ENCODE assay signal across 1 cellular context in the genomic region with DNA sequence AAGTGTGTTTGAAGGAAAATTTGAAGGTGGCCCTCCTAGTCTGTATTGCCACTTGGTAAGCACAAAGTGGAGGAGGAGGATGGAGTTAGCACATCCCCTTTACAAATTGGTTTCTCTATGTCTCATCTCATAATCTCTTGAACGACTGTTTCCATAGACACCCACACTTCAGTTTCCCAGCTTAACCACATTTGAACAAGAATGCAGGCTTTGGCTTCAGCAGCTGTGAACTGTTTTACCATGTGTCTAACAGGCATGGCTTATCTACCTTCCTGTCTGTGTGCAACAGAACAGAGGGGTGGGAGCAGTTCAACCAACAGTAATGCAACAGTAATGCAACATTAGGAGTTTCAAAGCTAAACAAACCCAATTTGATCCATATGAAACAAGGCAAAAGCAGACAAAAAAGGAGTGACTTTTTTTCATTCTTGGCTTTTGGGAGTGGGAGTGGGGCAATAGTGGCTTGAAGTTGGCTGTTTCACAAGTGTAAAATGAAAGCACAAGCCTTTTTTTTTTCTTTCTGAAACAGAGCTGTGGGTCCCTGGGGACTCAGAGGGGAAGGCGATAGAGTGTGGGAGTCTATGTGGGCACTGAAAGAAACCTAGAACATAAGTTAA.
TF ChIP-seq lines count a peak whose summit lies in the region.

No MANE protein-coding gene starts in this region.

TF ChIP-seq in GM12878, 131 proteins besides CTCF, POLR2A, EP300 and RAD21 (continued from another document and continues in another):
- TF ChIP-seq NKRF (conservative IDR thresholded peaks at IDR 0.05), result no peak
- no peak for TF ChIP-seq HCFC1 (IDR thresholded peaks at IDR 0.05; ENCODE audit: low read length)
- TF ChIP-seq IKZF1 (conservative IDR thresholded peaks at IDR 0.05), result peak; percentile 84
- no peak for TF ChIP-seq SIN3A (IDR thresholded peaks at IDR 0.05; ENCODE audit: low read depth, low read length)
- peak; percentile 68; the same call in 1 of the 3 replicates for TF ChIP-seq POU2F2 (IDR thresholded peaks at IDR 0.05; ENCODE audit: borderline replicate concordance, low read depth, low read length)
- peak; percentile 88; the same call in 1 of the 2 replicates for TF ChIP-seq ATF2 (IDR thresholded peaks at IDR 0.05; ENCODE audit: low read length)
- TF ChIP-seq SMC3 (IDR thresholded peaks at IDR 0.05; ENCODE audit: borderline replicate concordance, low read length), result peak; percentile 29; the same call in 1 of the 2 replicates
- no peak for TF ChIP-seq ZNF274 (IDR thresholded peaks at IDR 0.05; ENCODE audit: insufficient read depth, insufficient read length)
- TF ChIP-seq NR2C2 (IDR thresholded peaks at IDR 0.05; ENCODE audit: borderline replicate concordance, control insufficient read depth, insufficient read length, low read depth), result no peak
- no peak for TF ChIP-seq NFXL1 (IDR thresholded peaks at IDR 0.05; ENCODE audit: borderline replicate concordance)
- TF ChIP-seq USF1 (IDR thresholded peaks at IDR 0.05; ENCODE audit: borderline replicate concordance, extremely low read length, insufficient read depth, low read depth, low read length), result no peak
- no peak for TF ChIP-seq REST (IDR thresholded peaks at IDR 0.05; ENCODE audit: low read depth, low read length)
- TF ChIP-seq ZNF622 (IDR thresholded peaks at IDR 0.05), result no peak
- TF ChIP-seq MEF2B (IDR thresholded peaks at IDR 0.05; ENCODE audit: partially characterized antibody, poor library complexity, severe bottlenecking), result peak; percentile 100
- TF ChIP-seq GATAD2B (conservative IDR thresholded peaks at IDR 0.05; ENCODE audit: low read depth), result peak; percentile 94
- TF ChIP-seq TCF12 (IDR thresholded peaks at IDR 0.05; ENCODE audit: low read depth, low read length), result peak; percentile 90
- 0 out of 2 replicates have a peak, but pooled peaks have one; percentile 37 for TF ChIP-seq PML (IDR thresholded peaks at IDR 0.05; ENCODE audit: low read length)
- no peak for TF ChIP-seq SREBF1 (IDR thresholded peaks at IDR 0.05; ENCODE audit: low read length)
- TF ChIP-seq JUNB (IDR thresholded peaks at IDR 0.05), result peak; percentile 63
- TF ChIP-seq BMI1 (IDR thresholded peaks at IDR 0.05; ENCODE audit: borderline replicate concordance), result peak; percentile 64; the same call in 1 of the 2 replicates
- TF ChIP-seq, protein P1, sequence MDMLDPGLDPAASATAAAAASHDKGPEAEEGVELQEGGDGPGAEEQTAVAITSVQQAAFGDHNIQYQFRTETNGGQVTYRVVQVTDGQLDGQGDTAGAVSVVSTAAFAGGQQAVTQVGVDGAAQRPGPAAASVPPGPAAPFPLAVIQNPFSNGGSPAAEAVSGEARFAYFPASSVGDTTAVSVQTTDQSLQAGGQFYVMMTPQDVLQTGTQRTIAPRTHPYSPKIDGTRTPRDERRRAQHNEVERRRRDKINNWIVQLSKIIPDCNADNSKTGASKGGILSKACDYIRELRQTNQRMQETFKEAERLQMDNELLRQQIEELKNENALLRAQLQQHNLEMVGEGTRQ (IDR thresholded peaks at IDR 0.05; ENCODE audit: borderline replicate concordance, low read depth, low read length), result no peak
- TF ChIP-seq EED (IDR thresholded peaks at IDR 0.05; ENCODE audit: low read depth), result peak; percentile 70; the same call in 1 of the 2 replicates
- TF ChIP-seq ATF7 (IDR thresholded peaks at IDR 0.05; ENCODE audit: low read depth), result peak; percentile 68
- TF ChIP-seq, protein P2, sequence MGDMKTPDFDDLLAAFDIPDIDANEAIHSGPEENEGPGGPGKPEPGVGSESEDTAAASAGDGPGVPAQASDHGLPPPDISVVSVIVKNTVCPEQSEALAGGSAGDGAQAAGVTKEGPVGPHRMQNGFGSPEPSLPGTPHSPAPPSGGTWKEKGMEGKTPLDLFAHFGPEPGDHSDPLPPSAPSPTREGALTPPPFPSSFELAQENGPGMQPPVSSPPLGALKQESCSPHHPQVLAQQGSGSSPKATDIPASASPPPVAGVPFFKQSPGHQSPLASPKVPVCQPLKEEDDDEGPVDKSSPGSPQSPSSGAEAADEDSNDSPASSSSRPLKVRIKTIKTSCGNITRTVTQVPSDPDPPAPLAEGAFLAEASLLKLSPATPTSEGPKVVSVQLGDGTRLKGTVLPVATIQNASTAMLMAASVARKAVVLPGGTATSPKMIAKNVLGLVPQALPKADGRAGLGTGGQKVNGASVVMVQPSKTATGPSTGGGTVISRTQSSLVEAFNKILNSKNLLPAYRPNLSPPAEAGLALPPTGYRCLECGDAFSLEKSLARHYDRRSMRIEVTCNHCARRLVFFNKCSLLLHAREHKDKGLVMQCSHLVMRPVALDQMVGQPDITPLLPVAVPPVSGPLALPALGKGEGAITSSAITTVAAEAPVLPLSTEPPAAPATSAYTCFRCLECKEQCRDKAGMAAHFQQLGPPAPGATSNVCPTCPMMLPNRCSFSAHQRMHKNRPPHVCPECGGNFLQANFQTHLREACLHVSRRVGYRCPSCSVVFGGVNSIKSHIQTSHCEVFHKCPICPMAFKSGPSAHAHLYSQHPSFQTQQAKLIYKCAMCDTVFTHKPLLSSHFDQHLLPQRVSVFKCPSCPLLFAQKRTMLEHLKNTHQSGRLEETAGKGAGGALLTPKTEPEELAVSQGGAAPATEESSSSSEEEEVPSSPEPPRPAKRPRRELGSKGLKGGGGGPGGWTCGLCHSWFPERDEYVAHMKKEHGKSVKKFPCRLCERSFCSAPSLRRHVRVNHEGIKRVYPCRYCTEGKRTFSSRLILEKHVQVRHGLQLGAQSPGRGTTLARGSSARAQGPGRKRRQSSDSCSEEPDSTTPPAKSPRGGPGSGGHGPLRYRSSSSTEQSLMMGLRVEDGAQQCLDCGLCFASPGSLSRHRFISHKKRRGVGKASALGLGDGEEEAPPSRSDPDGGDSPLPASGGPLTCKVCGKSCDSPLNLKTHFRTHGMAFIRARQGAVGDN (IDR thresholded peaks at IDR 0.05), result no peak; the same call in 1 of the 2 replicates
- TF ChIP-seq TBL1XR1 (IDR thresholded peaks at IDR 0.05; ENCODE audit: low read depth, low read length), result no peak
- no peak for TF ChIP-seq CHD1 (IDR thresholded peaks at IDR 0.05; ENCODE audit: low read depth, low read length)
- TF ChIP-seq HDAC6 (IDR thresholded peaks at IDR 0.05; ENCODE audit: unreplicated experiment), result no peak
- no peak for TF ChIP-seq CBX3 (IDR thresholded peaks at IDR 0.05; ENCODE audit: borderline replicate concordance, low read depth)
- TF ChIP-seq, protein P3, sequence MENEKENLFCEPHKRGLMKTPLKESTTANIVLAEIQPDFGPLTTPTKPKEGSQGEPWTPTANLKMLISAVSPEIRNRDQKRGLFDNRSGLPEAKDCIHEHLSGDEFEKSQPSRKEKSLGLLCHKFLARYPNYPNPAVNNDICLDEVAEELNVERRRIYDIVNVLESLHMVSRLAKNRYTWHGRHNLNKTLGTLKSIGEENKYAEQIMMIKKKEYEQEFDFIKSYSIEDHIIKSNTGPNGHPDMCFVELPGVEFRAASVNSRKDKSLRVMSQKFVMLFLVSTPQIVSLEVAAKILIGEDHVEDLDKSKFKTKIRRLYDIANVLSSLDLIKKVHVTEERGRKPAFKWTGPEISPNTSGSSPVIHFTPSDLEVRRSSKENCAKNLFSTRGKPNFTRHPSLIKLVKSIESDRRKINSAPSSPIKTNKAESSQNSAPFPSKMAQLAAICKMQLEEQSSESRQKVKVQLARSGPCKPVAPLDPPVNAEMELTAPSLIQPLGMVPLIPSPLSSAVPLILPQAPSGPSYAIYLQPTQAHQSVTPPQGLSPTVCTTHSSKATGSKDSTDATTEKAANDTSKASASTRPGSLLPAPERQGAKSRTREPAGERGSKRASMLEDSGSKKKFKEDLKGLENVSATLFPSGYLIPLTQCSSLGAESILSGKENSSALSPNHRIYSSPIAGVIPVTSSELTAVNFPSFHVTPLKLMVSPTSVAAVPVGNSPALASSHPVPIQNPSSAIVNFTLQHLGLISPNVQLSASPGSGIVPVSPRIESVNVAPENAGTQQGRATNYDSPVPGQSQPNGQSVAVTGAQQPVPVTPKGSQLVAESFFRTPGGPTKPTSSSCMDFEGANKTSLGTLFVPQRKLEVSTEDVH (IDR thresholded peaks at IDR 0.05; ENCODE audit: low read depth, partially characterized antibody), result no peak
- no peak for TF ChIP-seq SMARCA5 (IDR thresholded peaks at IDR 0.05)
- TF ChIP-seq, protein P4, sequence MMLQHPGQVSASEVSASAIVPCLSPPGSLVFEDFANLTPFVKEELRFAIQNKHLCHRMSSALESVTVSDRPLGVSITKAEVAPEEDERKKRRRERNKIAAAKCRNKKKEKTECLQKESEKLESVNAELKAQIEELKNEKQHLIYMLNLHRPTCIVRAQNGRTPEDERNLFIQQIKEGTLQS (IDR thresholded peaks at IDR 0.05; ENCODE audit: borderline replicate concordance, extremely low read depth, low read depth, low read length), result no peak
- no peak for TF ChIP-seq ZNF24 (IDR thresholded peaks at IDR 0.05)
- peak; percentile 85 for TF ChIP-seq TCF3 (IDR thresholded peaks at IDR 0.05; ENCODE audit: borderline replicate concordance, insufficient read depth, low read depth, low read length)
- peak; percentile 82 for TF ChIP-seq RELB (IDR thresholded peaks at IDR 0.05; ENCODE audit: low read depth)
- no peak for TF ChIP-seq TARDBP (IDR thresholded peaks at IDR 0.05; ENCODE audit: borderline replicate concordance)
- no peak; the same call in 1 of the 2 replicates for TF ChIP-seq RAD51 (IDR thresholded peaks at IDR 0.05)
- TF ChIP-seq BCL3 (IDR thresholded peaks at IDR 0.05; ENCODE audit: borderline replicate concordance, insufficient read depth, low read depth, low read length, poor library complexity, severe bottlenecking), result peak; percentile 83
- TF ChIP-seq CBFB (IDR thresholded peaks at IDR 0.05; ENCODE audit: low read depth), result peak; percentile 67
